ENCODE assay signal across 11 cellular contexts in genomic region chrX:153643431-153644351, GRCh38. TPM values are rescaled to one million over a fixed set of nuclear protein-coding genes. Genes with fewer than 3 reads are reported as not detected.
DNase-seq lines count a peak whose midpoint lies in the region; ATAC-seq, FAIRE-seq and TF ChIP-seq lines count a peak whose summit lies in the region.
"Had no signal": no experiment of that assay in that cellular context is flagged by ENCODE, and none has a peak within 500 bp of the region (broad histone marks: within the 10 kb centered on the region; RNA-seq: fewer than 3 reads in every experiment).

No MANE protein-coding gene starts in this region.

- H3K36me3 ChIP-seq in A673 (ENCODE audit: insufficient read depth, low read length, poor library complexity, severe bottlenecking) (no peaks in the 10 kb centered on the region), WERI-Rb-1 (no peaks in the 10 kb centered on the region)

- H3K27ac ChIP-seq in A673 (ENCODE audit: low read depth, low read length, poor library complexity, severe bottlenecking), result no peak overlapping the region
- H3K27ac ChIP-seq in WERI-Rb-1, result no peak overlapping the region
- H3K27ac ChIP-seq: skin epidermis had no signal

- CTCF ChIA-PET in A673 (lab: Charles Lee) (interaction anchor here (0.8 to 2.0 kb wide), 2 partner anchors 24 to 78 kb away, joined by 4 to 10 read pairs; no protein-coding TSS in a partner anchor), Calu3 (lab: Charles Lee) (interaction anchor here (0.6 to 1.4 kb wide), 2 partner anchors 7 to 24 kb away, joined by 3 to 5 read pairs; no protein-coding TSS in a partner anchor)

- DNase-seq in A673 (ENCODE audit: low spot score), result peak; percentile 37
- no peak for DNase-seq in GM12891 (ENCODE audit: insufficient read length, low spot score)
- DNase-seq in WERI-Rb-1, result peak; percentile 51
- peak; percentile 49 for DNase-seq in left kidney (ENCODE audit: low read depth, low spot score)
- DNase-seq in NK-92 (lab: John Stamatoyannopoulos, UW; ENCODE audit: unreplicated experiment), result no peak
- no peak for DNase-seq in Calu3
- DNase-seq: NCI-H2081 had no signal

- H3K4me1 ChIP-seq in A673 (ENCODE audit: insufficient read depth, low read length, poor library complexity, severe bottlenecking), result no peaks in the 10 kb centered on the region

- H3K9me3 ChIP-seq in A673 (ENCODE audit: low read depth, low read length, poor library complexity, severe bottlenecking) (no peaks in the 10 kb centered on the region), WERI-Rb-1 (ENCODE audit: severe bottlenecking) (no peaks in the 10 kb centered on the region)

- intact Hi-C loops in A673 (cut with micrococcal nuclease; ENCODE audit: unreplicated experiment), result no loop called here
- intact Hi-C loops in Calu3 (cut with micrococcal nuclease; ENCODE audit: unreplicated experiment), result no loop called here

- H3K36me3 Mint-ChIP-seq in Calu3 (ENCODE audit: insufficient read depth, unreplicated experiment), result peaks cover 6% of the 10 kb centered on the region

- no peak for TF ChIP-seq POLR2A in GM12891 (IDR thresholded peaks at IDR 0.05; ENCODE audit: low read depth, low read length)

- TF ChIP-seq CTCF in A673 (conservative IDR thresholded peaks at IDR 0.05; ENCODE audit: low read depth, low read length) (no peak), WERI-Rb-1 (IDR thresholded peaks at IDR 0.05; ENCODE audit: low read depth, low read length) (peak; percentile 47), Calu3 (IDR thresholded peaks at IDR 0.05; ENCODE audit: unreplicated experiment) (no peak)

- ATAC-seq in GM21825 (IDR thresholded peaks at IDR 0.05; ENCODE audit: unreplicated experiment) (no peak), GM21423 (IDR thresholded peaks at IDR 0.05; ENCODE audit: unreplicated experiment) (no peak)

- no peak overlapping the region for H3K27ac Mint-ChIP-seq in Calu3 (ENCODE audit: unreplicated experiment)

- FAIRE-seq in GM12891 (lab: Jason Lieb, UNC), result peak; percentile 13
- FAIRE-seq: GM12892 had no signal

- H3K4me3 Mint-ChIP-seq in Calu3 (ENCODE audit: low read depth, unreplicated experiment), result no peak overlapping the region

- peaks cover 82% of the 10 kb centered on the region for H3K27me3 Mint-ChIP-seq in Calu3 (ENCODE audit: unreplicated experiment)

- POLR2A ChIA-PET in A673 (lab: Charles Lee; ENCODE audit: low non-redundant PET), result no interaction called here

- peaks cover 7% of the 10 kb centered on the region for H3K4me1 Mint-ChIP-seq in Calu3 (ENCODE audit: low read depth, unreplicated experiment)

- BruUV-seq in A673 (replicated peaks; lab: Mats Ljungman, UMichigan) (no TSS peak), Calu3 (replicated peaks; lab: Mats Ljungman, UMichigan) (no TSS peak)

- no peaks in the 10 kb centered on the region for H3K9me3 Mint-ChIP-seq in Calu3 (ENCODE audit: low read depth, unreplicated experiment)

- peak overlapping the region; percentile 29 for H3K4me3 ChIP-seq in A673 (ENCODE audit: low read depth, low read length, poor library complexity, severe bottlenecking)
- peak overlapping the region; percentile 41 for H3K4me3 ChIP-seq in WERI-Rb-1 (ENCODE audit: low read depth, low read length)
- H3K4me3 ChIP-seq: skin epidermis had no signal

- H3K27me3 ChIP-seq in A673 (replicated peaks; ENCODE audit: insufficient read depth, low read depth, low read length, poor library complexity) (peaks cover 26% of the 10 kb centered on the region), WERI-Rb-1 (ENCODE audit: insufficient read depth, low read depth, severe bottlenecking) (peaks cover 29% of the 10 kb centered on the region)

TF ChIP-seq in GM12891, 5 proteins besides CTCF, POLR2A, EP300 and RAD21:
- TF ChIP-seq POU2F2 (IDR thresholded peaks at IDR 0.05; ENCODE audit: low read depth, low read length), result no peak
- TF ChIP-seq PAX5 (IDR thresholded peaks at IDR 0.05; ENCODE audit: insufficient read depth, low read length, severe bottlenecking), result no peak
- no peak for TF ChIP-seq POLR2AphosphoS5 (IDR thresholded peaks at IDR 0.05; ENCODE audit: low read depth, low read length)
- TF ChIP-seq TAF1 (IDR thresholded peaks at IDR 0.05; ENCODE audit: low read depth, low read length), result no peak
- no peak for TF ChIP-seq SPI1 (IDR thresholded peaks at IDR 0.05; ENCODE audit: low read depth, low read length)
TF ChIP-seq in GM12891: peak in this region for 0.

RNA-seq across cellular contexts. Expression of gene DUSP9, which starts 3.3 kb away (rescaled TPM):
- total RNA-seq in A673 (2021), result 0.92 and 1.4 TPM in 2 replicates
- polyA plus RNA-seq in GM12891 (2012; ENCODE audit: low read depth, missing spikeins), result not detected
- 0.19 and 0.27 TPM in 2 replicates for total RNA-seq in Calu3 (2022)

RNA-seq across cellular contexts. Expression of gene PNCK, which starts 29.9 kb away (rescaled TPM):
- 0.52 and 0.60 TPM in 2 replicates for total RNA-seq in A673 (2021)
- 2.8 TPM for polyA plus RNA-seq in GM12891 (2012; ENCODE audit: low read depth, missing spikeins)
- total RNA-seq in Calu3 (2022), result 1.1 TPM in 1 of 2 replicates, not detected in the other

RNA-seq across cellular contexts. Expression of gene SLC6A8, which starts 44.0 kb away (rescaled TPM):
- total RNA-seq in A673 (2021), result 41.4 and 49.8 TPM in 2 replicates
- 3.0 TPM for polyA plus RNA-seq in GM12891 (2012; ENCODE audit: low read depth, missing spikeins)
- 24.6 and 27.4 TPM in 2 replicates for total RNA-seq in Calu3 (2022)

RNA-seq across cellular contexts. Expression of gene CCNQ, which starts 44.8 kb away (rescaled TPM):
- total RNA-seq in A673 (2021) (27.1 and 32.4 TPM in 2 replicates), Calu3 (2022) (17.8 and 18.9 TPM in 2 replicates)
- 12.6 TPM for polyA plus RNA-seq in GM12891 (2012; ENCODE audit: low read depth, missing spikeins)

Comparison
In these comparisons a context has a peak if more than half of its experiments do, and no peak if none do; other contexts are left out.
1. DNase-seq: peak in A673 (single experiment), WERI-Rb-1 (single experiment) and left kidney (single experiment); none in GM12891 (single experiment), NK-92 (single experiment) and Calu3 (single experiment).